Comparison of ENCODE assay signal across 7 cellular contexts in genomic region chr7:91864070-91864469, GRCh38.
"Had no signal": no experiment of that assay in that cellular context is flagged by ENCODE, and none has a peak within 500 bp of the region (broad histone marks: within the 10 kb centered on the region; RNA-seq: fewer than 3 reads in every experiment).

No MANE protein-coding gene starts in this region.

- H3K27ac ChIP-seq: HL-60 had no signal

- DNase-seq: H9, HCEC 1CT, KG1 had no signal

- ATAC-seq: GM23338 had no signal

- H2AFZ ChIP-seq: GM23338 had no signal

- H3K4me2 ChIP-seq: GM23338 had no signal

- FAIRE-seq: H1, H54 had no signal

- H3K4me3 ChIP-seq: GM23338 had no signal
